8 cellular contexts compared by ENCODE assay signal in the genomic region with DNA sequence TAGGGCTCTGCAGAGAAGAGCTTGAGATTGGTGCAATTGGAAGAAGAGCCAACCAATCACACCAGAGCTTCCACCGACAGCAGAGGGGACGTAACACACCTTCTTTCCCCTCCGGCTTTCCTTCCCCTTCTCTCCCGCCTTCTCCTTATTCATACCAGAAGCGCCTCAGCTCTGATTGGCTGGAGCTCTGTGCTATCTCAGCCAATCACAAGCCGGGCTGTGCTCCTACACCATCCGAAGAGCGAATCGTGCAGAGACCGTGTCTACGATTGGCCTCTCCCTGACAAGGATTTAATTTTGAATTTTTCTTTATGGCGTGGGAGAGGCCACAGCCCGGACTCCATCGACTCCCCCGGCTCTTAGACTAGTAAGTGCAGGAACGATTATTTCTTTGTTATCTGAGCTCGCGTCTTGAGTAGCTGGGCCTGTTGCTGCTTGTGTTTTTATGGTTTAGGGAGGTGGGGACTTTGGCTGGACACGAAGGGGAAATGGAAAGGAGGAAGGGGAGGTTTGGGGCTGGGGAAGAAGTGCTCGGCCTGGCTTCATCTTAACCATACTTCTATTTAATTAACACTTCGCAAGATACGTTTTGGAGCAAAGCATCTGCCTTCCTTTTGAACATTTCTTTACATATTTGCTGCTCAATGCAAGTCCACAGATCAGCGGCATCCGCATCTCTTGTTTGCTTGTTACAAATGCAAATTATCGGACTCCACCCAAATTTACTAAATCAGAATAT. TPM values are rescaled to one million over a fixed set of nuclear protein-coding genes. Genes with fewer than 3 reads are reported as not detected.
DNase-seq lines count a peak whose midpoint lies in the region; ATAC-seq lines count a peak whose summit lies in the region.

A gene (plus strand): TSS at position 308 of the 739 bp plus-strand sequence. CDS start 14,007 bp downstream, outside the sequence.

- DNase-seq in AG20443 (ENCODE audit: low spot score) (peak; percentile 94), NCI-H524 (lab: John Stamatoyannopoulos, UW) (peak; percentile 100), dedifferentiated amniotic fluid mesenchymal stem cell (ENCODE audit: extremely low spot score) (peak; percentile 100), left lobe of liver (ENCODE audit: low spot score) (no peak)
- DNase-seq in activated CD4-positive, alpha-beta T cell treated with anti-CD3 and anti-CD28 coated beads for 48 hours, result peak; percentile 93
- DNase-seq in stimulated activated CD4-positive, alpha-beta T cell treated with anti-CD3 and anti-CD28 coated beads, Interleukin-4, amount 100 ng/mL, for 24 hours, result peak; percentile 94

- peak; percentile 90 for ATAC-seq in GM19025 (IDR thresholded peaks at IDR 0.05; ENCODE audit: low read depth, unreplicated experiment)
- ATAC-seq in HG03175 (IDR thresholded peaks at IDR 0.05; ENCODE audit: unreplicated experiment), result peak; percentile 85
- ATAC-seq in left lobe of liver, result peak; percentile 89

RNA-seq across cellular contexts. Expression of the gene that starts here (rescaled TPM):
- total RNA-seq in left lobe of liver, result 0.53 TPM

Comparison
In these comparisons a context has a peak if more than half of its experiments do, and no peak if none do; other contexts are left out.
1. Peak in ATAC-seq in left lobe of liver; RNA of the gene not detected or under 1 TPM.